Comparison of ENCODE assay signal across 25 cellular contexts in genomic region chr5:139692148-139692547, GRCh38.
"Had no signal": no experiment of that assay in that cellular context is flagged by ENCODE, and none has a peak within 500 bp of the region (broad histone marks: within the 10 kb centered on the region; RNA-seq: fewer than 3 reads in every experiment).

No MANE protein-coding gene starts in this region.

- H3K27ac ChIP-seq: lower lobe of right lung, ovary, right lobe of liver, upper lobe of right lung had no signal

- H3K27ac Mint-ChIP-seq: activated naive CD8-positive, alpha-beta T cell; endodermal cell; stimulated activated effector memory CD8-positive, alpha-beta T cell treated with anti-CD3 and anti-CD28 coated beads, Interleukin-12 subunit alpha, Interleukin-12 subunit beta, amount 100 ng/mL, for 72 hours; stimulated activated naive CD8-positive, alpha-beta T cell treated with anti-CD3 and anti-CD28 coated beads, Interleukin-15, Interleukin-2, amounts not matched to agents 100 ng/mL and 50 ng/mL, for 24 hours; T-helper 2 cell treated with Interferon-gamma antibody and Interleukin-4, amounts not matched to agents 5 μg/mL and 100 μg/mL, for 36 hours had no signal

- H3K27me3 Mint-ChIP-seq: activated naive CD8-positive, alpha-beta T cell had no signal

- H3K9me3 Mint-ChIP-seq: endodermal cell; immature natural killer cell; naive B cell; stimulated activated effector memory CD8-positive, alpha-beta T cell treated with anti-CD3 and anti-CD28 coated beads, Interleukin-12 subunit alpha, Interleukin-12 subunit beta, amount 100 ng/mL, for 72 hours; stimulated activated naive CD8-positive, alpha-beta T cell treated with anti-CD3 and anti-CD28 coated beads, Interleukin-15, Interleukin-2, amounts not matched to agents 100 ng/mL and 50 ng/mL, for 24 hours; T-helper 2 cell treated with Interferon-gamma antibody and Interleukin-4, amounts not matched to agents 5 μg/mL and 100 μg/mL, for 36 hours had no signal

- H3K4me3 ChIP-seq: body of pancreas, cardiac muscle cell, heart left ventricle, lower lobe of right lung, mucosa of descending colon, ovary, right lobe of liver, upper lobe of right lung had no signal

- H3K27me3 ChIP-seq: body of pancreas, cardiac muscle cell, ovary, right lobe of liver, upper lobe of right lung had no signal

- H3K36me3 Mint-ChIP-seq: activated naive CD8-positive, alpha-beta T cell; immature natural killer cell; naive B cell; stimulated activated effector memory CD8-positive, alpha-beta T cell treated with anti-CD3 and anti-CD28 coated beads, Interleukin-12 subunit alpha, Interleukin-12 subunit beta, amount 100 ng/mL, for 72 hours had no signal

- DNase-seq: activated CD4-positive, alpha-beta T cell treated with anti-CD3 and anti-CD28 coated beads for 4 hours; activated CD4-positive, alpha-beta T cell treated with anti-CD3 and anti-CD28 coated beads, Interleukin-2, amount 50 U/mL, for 4 hours; activated CD8-positive, alpha-beta memory T cell treated with anti-CD3 and anti-CD28 coated beads for 24 hours; activated effector memory CD4-positive, alpha-beta T cell treated with Interleukin-2 at 50 U/mL for 16 hours; activated naive CD4-positive, alpha-beta T cell treated with Interleukin-2 at 50 U/mL for 16 hours; body of pancreas; foreskin fibroblast; heart left ventricle; hypothalamus; immature natural killer cell; lower lobe of right lung; mucosa of descending colon; naive B cell; ovary; right lobe of liver; stimulated activated CD4-positive, alpha-beta T cell treated with anti-CD3 and anti-CD28 coated beads, Interleukin-4, amount 100 ng/mL, for 24 hours; T-helper 1 cell; upper lobe of right lung had no signal

- H3K9me3 ChIP-seq: body of pancreas, heart left ventricle, lower lobe of right lung, mucosa of descending colon, ovary, right lobe of liver, upper lobe of right lung had no signal

- H3K4me3 Mint-ChIP-seq: activated naive CD8-positive, alpha-beta T cell; endodermal cell; naive B cell; stimulated activated effector memory CD8-positive, alpha-beta T cell treated with anti-CD3 and anti-CD28 coated beads, Interleukin-12 subunit alpha, Interleukin-12 subunit beta, amount 100 ng/mL, for 72 hours; stimulated activated naive CD8-positive, alpha-beta T cell treated with anti-CD3 and anti-CD28 coated beads, Interleukin-15, Interleukin-2, amounts not matched to agents 100 ng/mL and 50 ng/mL, for 24 hours; T-helper 2 cell treated with Interferon-gamma antibody and Interleukin-4, amounts not matched to agents 5 μg/mL and 100 μg/mL, for 36 hours had no signal

- H3K36me3 ChIP-seq: cardiac muscle cell, heart left ventricle, lower lobe of right lung, ovary, right lobe of liver, upper lobe of right lung had no signal

- ATAC-seq: body of pancreas; esophagus mucosa; heart left ventricle; lower lobe of right lung; mucosa of descending colon; right lobe of liver; stimulated activated effector memory CD8-positive, alpha-beta T cell treated with anti-CD3 and anti-CD28 coated beads, Interleukin-12 subunit alpha, Interleukin-12 subunit beta, amount 100 ng/mL, for 72 hours; upper lobe of right lung had no signal
